In the genomic region with DNA sequence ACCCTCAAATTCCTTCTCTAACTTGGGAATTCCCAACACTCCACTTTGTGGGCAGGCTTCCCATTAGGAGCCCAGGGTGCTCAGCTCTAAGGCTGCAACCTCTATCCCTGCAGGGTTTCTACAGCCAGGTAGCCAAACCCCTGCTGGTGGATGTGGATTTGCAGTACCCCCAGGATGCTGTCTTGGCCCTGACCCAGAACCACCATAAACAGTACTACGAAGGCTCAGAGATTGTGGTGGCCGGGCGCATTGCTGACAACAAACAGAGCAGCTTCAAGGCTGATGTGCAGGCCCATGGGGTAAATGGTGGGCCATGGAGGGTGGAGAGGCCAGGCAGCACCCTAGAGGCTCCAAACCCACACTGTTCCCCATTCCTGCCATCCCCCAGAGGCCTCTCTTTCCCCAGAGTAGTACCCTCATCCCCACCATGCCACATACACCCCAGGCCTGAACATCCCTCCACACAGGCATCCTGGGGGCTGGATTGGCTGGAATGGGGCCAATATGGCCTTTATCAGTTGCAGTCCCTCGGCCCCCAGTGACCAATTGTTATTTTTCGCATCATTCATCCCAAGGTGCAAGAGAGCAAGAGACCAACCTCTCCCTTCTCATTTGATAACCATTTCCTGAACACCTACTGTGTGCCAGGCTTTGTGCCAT, we compare ENCODE assay signal across 1 cellular context.
TF ChIP-seq lines count a peak whose summit lies in the region.

No MANE protein-coding gene starts in this region.

TF ChIP-seq in HEK293T, 16 proteins besides CTCF, POLR2A, EP300 and RAD21:
- no peak for TF ChIP-seq L3MBTL2 (conservative IDR thresholded peaks at IDR 0.05)
- no peak for TF ChIP-seq SP1 (IDR thresholded peaks at IDR 0.05)
- no peak for TF ChIP-seq NFRKB (IDR thresholded peaks at IDR 0.05)
- no peak for TF ChIP-seq SUZ12 (IDR thresholded peaks at IDR 0.05)
- TF ChIP-seq FOXM1 (IDR thresholded peaks at IDR 0.05; ENCODE audit: borderline replicate concordance) = no peak
- TF ChIP-seq CTBP1 (IDR thresholded peaks at IDR 0.05; ENCODE audit: borderline replicate concordance) = no peak
- TF ChIP-seq, protein P1, sequence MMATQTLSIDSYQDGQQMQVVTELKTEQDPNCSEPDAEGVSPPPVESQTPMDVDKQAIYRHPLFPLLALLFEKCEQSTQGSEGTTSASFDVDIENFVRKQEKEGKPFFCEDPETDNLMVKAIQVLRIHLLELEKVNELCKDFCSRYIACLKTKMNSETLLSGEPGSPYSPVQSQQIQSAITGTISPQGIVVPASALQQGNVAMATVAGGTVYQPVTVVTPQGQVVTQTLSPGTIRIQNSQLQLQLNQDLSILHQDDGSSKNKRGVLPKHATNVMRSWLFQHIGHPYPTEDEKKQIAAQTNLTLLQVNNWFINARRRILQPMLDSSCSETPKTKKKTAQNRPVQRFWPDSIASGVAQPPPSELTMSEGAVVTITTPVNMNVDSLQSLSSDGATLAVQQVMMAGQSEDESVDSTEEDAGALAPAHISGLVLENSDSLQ (IDR thresholded peaks at IDR 0.05) = no peak
- no peak for TF ChIP-seq FOXA1 (IDR thresholded peaks at IDR 0.05)
- no peak for TF ChIP-seq HDGF (IDR thresholded peaks at IDR 0.05; ENCODE audit: borderline replicate concordance)
- TF ChIP-seq TARDBP (IDR thresholded peaks at IDR 0.05) = no peak
- no peak for TF ChIP-seq ZNF384 (IDR thresholded peaks at IDR 0.05)
- no peak for TF ChIP-seq ELF4 (IDR thresholded peaks at IDR 0.05)
- no peak for TF ChIP-seq BHLHE40 (IDR thresholded peaks at IDR 0.05; ENCODE audit: borderline replicate concordance)
- TF ChIP-seq LEF1 (IDR thresholded peaks at IDR 0.05; ENCODE audit: borderline replicate concordance) = no peak
- TF ChIP-seq ARNT (IDR thresholded peaks at IDR 0.05) = no peak
